ENCODE assay signal across 1 cellular context in the genomic region with DNA sequence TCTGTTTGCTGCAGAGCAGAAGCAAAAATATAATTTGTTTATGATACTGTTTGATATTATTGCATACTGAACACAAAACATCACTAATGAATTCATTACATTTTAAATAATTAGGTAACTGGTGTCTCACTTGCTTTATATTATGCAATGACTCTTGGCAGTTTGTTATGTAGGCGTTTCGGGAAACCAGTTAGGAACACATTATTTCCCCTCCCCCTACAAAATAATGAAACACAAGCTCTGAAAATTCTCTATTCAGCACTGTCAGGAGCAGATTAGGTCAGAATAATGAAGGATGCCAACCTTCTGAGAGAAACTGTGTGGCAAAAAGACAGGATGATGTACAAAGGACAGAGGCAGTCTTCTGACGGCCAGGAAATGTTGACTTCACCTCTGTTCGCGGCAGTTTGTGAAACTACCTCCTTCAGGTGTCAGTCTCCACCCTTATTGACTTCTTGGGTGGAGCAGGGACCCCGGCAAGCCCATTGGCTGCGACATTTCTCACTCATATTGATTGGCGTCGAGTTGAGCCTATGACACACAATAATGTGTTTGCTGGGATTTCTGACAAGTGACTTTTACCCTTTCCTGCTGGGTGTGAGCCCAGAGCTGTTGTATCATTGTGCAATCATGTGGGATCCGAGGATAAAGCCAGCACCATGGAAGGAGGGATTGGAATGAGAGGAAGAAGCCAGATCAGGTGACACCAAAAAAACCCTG.
TF ChIP-seq lines count a peak whose summit lies in the region.

No MANE protein-coding gene starts in this region.

TF ChIP-seq in K562, 482 proteins besides CTCF, POLR2A, EP300 and RAD21 (continued from another document):
- TF ChIP-seq, protein P1, sequence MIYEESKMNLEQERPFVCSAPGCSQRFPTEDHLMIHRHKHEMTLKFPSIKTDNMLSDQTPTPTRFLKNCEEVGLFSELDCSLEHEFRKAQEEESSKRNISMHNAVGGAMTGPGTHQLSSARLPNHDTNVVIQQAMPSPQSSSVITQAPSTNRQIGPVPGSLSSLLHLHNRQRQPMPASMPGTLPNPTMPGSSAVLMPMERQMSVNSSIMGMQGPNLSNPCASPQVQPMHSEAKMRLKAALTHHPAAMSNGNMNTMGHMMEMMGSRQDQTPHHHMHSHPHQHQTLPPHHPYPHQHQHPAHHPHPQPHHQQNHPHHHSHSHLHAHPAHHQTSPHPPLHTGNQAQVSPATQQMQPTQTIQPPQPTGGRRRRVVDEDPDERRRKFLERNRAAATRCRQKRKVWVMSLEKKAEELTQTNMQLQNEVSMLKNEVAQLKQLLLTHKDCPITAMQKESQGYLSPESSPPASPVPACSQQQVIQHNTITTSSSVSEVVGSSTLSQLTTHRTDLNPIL (CRISPR knock-in tag; IDR thresholded peaks at IDR 0.05), result no peak
- TF ChIP-seq EWSR1 (IDR thresholded peaks at IDR 0.05; ENCODE audit: borderline replicate concordance, low read depth, partially characterized antibody) (no peak), FOXA3 (CRISPR knock-in tag; conservative IDR thresholded peaks at IDR 0.05 in 1 of 2, IDR thresholded peaks at IDR 0.05 in 1 of 2) (no peak), CBX1 (IDR thresholded peaks at IDR 0.05; ENCODE audit: low read depth) (no peak), ZNF41 (CRISPR knock-in tag; conservative IDR thresholded peaks at IDR 0.05) (no peak), ZNF217 (CRISPR knock-in tag; IDR thresholded peaks at IDR 0.05) (no peak), TBP (optimal IDR thresholded peaks at IDR 0.05; ENCODE audit: low read depth, low read length) (no peak), ESRRB (CRISPR knock-in tag; IDR thresholded peaks at IDR 0.05; ENCODE audit: borderline replicate concordance) (no peak), MAFG (tag; conservative IDR thresholded peaks at IDR 0.05) (no peak), RFX1 (IDR thresholded peaks at IDR 0.05) (no peak), ZNF699 (CRISPR knock-in tag; IDR thresholded peaks at IDR 0.05; ENCODE audit: insufficient replicate concordance) (no peak), FOS (IDR thresholded peaks at IDR 0.05; ENCODE audit: extremely low read depth, insufficient read length) (peak; percentile 46), ZNF274 (IDR thresholded peaks at IDR 0.05; ENCODE audit: borderline replicate concordance, low read depth, low read length) (no peak), NR2C2 (CRISPR knock-in tag; IDR thresholded peaks at IDR 0.05) (no peak), NR2C2 (tag; IDR thresholded peaks at IDR 0.05) (peak; percentile 31; the same call in 1 of the 2 replicates), ATF1 (CRISPR knock-in tag; IDR thresholded peaks at IDR 0.05) (no peak), ATF1 (tag; IDR thresholded peaks at IDR 0.05) (peak; percentile 53), CSDE1 (IDR thresholded peaks at IDR 0.05) (no peak), SPI1 (IDR thresholded peaks at IDR 0.05; ENCODE audit: borderline replicate concordance, low read depth, low read length) (no peak), BRD9 (IDR thresholded peaks at IDR 0.05; ENCODE audit: low read depth, partially characterized antibody) (no peak), BCOR (IDR thresholded peaks at IDR 0.05) (no peak), SRSF7 (optimal IDR thresholded peaks at IDR 0.05; ENCODE audit: low read depth, low read length) (no peak)
- TF ChIP-seq, protein P2, sequence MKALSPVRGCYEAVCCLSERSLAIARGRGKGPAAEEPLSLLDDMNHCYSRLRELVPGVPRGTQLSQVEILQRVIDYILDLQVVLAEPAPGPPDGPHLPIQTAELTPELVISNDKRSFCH (CRISPR knock-in tag; IDR thresholded peaks at IDR 0.05), result no peak
- TF ChIP-seq, protein P2 (tag; IDR thresholded peaks at IDR 0.05), result no peak
- TF ChIP-seq, protein P3, sequence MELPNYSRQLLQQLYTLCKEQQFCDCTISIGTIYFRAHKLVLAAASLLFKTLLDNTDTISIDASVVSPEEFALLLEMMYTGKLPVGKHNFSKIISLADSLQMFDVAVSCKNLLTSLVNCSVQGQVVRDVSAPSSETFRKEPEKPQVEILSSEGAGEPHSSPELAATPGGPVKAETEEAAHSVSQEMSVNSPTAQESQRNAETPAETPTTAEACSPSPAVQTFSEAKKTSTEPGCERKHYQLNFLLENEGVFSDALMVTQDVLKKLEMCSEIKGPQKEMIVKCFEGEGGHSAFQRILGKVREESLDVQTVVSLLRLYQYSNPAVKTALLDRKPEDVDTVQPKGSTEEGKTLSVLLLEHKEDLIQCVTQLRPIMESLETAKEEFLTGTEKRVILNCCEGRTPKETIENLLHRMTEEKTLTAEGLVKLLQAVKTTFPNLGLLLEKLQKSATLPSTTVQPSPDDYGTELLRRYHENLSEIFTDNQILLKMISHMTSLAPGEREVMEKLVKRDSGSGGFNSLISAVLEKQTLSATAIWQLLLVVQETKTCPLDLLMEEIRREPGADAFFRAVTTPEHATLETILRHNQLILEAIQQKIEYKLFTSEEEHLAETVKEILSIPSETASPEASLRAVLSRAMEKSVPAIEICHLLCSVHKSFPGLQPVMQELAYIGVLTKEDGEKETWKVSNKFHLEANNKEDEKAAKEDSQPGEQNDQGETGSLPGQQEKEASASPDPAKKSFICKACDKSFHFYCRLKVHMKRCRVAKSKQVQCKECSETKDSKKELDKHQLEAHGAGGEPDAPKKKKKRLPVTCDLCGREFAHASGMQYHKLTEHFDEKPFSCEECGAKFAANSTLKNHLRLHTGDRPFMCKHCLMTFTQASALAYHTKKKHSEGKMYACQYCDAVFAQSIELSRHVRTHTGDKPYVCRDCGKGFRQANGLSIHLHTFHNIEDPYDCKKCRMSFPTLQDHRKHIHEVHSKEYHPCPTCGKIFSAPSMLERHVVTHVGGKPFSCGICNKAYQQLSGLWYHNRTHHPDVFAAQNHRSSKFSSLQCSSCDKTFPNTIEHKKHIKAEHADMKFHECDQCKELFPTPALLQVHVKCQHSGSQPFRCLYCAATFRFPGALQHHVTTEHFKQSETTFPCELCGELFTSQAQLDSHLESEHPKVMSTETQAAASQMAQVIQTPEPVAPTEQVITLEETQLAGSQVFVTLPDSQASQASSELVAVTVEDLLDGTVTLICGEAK (IDR thresholded peaks at IDR 0.05), result 0 out of 2 replicates have a peak, but pooled peaks have one; percentile 35
- TF ChIP-seq, protein P3 (CRISPR knock-in tag; IDR thresholded peaks at IDR 0.05), result no peak
- TF ChIP-seq, protein P4, sequence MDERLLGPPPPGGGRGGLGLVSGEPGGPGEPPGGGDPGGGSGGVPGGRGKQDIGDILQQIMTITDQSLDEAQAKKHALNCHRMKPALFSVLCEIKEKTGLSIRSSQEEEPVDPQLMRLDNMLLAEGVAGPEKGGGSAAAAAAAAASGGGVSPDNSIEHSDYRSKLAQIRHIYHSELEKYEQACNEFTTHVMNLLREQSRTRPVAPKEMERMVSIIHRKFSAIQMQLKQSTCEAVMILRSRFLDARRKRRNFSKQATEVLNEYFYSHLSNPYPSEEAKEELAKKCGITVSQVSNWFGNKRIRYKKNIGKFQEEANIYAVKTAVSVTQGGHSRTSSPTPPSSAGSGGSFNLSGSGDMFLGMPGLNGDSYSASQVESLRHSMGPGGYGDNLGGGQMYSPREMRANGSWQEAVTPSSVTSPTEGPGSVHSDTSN (CRISPR knock-in tag; IDR thresholded peaks at IDR 0.05; ENCODE audit: low read depth), result peak; percentile 68
- TF ChIP-seq, protein P4 (tag; conservative IDR thresholded peaks at IDR 0.05; ENCODE audit: low read depth), result peak; percentile 98
- TF ChIP-seq, protein P5, sequence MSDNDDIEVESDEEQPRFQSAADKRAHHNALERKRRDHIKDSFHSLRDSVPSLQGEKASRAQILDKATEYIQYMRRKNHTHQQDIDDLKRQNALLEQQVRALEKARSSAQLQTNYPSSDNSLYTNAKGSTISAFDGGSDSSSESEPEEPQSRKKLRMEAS (CRISPR knock-in tag; IDR thresholded peaks at IDR 0.05), result no peak
- TF ChIP-seq, protein P6, sequence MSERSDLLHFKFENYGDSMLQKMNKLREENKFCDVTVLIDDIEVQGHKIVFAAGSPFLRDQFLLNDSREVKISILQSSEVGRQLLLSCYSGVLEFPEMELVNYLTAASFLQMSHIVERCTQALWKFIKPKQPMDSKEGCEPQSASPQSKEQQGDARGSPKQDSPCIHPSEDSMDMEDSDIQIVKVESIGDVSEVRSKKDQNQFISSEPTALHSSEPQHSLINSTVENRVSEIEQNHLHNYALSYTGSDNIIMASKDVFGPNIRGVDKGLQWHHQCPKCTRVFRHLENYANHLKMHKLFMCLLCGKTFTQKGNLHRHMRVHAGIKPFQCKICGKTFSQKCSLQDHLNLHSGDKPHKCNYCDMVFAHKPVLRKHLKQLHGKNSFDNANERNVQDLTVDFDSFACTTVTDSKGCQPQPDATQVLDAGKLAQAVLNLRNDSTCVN (CRISPR knock-in tag; IDR thresholded peaks at IDR 0.05), result no peak
